In the genomic region with DNA sequence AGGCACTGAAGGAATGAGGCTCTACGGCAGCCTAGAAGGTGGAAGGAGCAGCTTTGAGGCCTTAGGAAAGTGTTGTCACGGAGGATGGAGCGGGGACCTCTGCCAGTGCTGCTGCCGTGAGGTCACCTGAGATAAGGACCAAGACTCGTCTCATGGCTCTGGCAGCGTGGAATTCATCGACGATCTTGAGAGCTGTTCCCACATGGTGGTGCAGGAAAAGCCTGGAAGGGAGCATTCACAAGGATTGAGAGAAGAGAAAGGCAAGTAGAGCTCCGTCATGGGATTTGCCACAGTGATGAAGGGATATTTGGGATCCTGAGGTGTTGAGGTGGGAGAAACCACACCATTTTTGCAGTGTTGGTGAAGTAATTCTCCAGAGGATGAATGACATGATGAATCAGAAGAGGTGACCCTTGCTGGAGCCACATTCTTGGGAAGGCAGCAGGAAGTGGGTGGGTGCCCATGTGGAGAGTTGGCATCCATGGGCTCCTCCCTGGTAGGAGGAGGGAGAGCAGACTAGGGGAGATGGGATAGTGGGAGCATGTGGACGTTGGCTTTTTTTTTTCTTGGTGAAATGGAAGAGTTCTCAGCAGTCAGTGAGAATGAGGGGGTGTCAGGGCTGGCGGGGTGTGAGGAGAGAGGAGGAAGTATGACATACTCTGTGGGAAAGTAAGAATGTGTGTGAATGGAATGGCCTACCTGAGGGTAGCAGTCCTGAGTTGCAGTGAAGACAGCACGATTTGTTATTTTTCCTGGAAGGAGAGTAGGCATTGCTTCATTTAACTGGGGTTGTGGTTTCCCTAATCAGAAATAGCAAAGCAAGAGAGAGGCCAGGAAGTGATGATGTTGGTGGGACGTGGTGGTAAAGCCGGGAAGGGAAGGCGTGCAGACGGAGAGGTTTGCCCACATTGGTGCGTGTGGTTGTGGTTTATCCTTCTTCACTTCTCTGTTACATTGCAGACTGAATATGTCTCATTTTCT, we compare ENCODE assay signal across 8 cellular contexts. TPM values are rescaled to one million over a fixed set of nuclear protein-coding genes. Genes with fewer than 3 reads are reported as not detected.
A peak's percentile ranks its signal among the peaks of the same experiment; 100 is the strongest.
DNase-seq lines count a peak whose midpoint lies in the region; FAIRE-seq and TF ChIP-seq lines count a peak whose summit lies in the region.

No MANE protein-coding gene starts in this region.

- H3K4me1 ChIP-seq in keratinocyte (ENCODE audit: control insufficient read depth, extremely low read depth, insufficient read depth, low read length), result peaks cover 16% of the 10 kb centered on the region

- TF ChIP-seq CTCF in keratinocyte (optimal IDR thresholded peaks at IDR 0.05 in 1 of 3, IDR thresholded peaks at IDR 0.05 in 1 of 3, conservative IDR thresholded peaks at IDR 0.05 in 1 of 3; ENCODE audit: extremely low read depth in 1 of 3, insufficient read depth in 2 of 3, low read length in 3 of 3), result no peak

- no peaks in the 10 kb centered on the region for H3K9me3 ChIP-seq in keratinocyte (ENCODE audit: control insufficient read depth, low read depth, low read length)
- no peaks in the 10 kb centered on the region for H3K9me3 ChIP-seq in MG63

- no peak for FAIRE-seq in keratinocyte (lab: Jason Lieb, UNC)

- peak; percentile 22 for DNase-seq in stimulated activated CD4-positive, alpha-beta T cell treated with anti-CD3 and anti-CD28 coated beads, Interleukin-12 subunit alpha, Interleukin-12 subunit beta, amount 100 ng/mL, for 4 hours
- no peak for DNase-seq in stimulated activated CD4-positive, alpha-beta T cell treated with anti-CD3 and anti-CD28 coated beads, Interleukin-4, amount 100 ng/mL, for 1 hour
- DNase-seq in activated CD8-positive, alpha-beta memory T cell treated with anti-CD3 and anti-CD28 coated beads for 48 hours (ENCODE audit: low read depth in 2 of 3, low spot score in 2 of 3), result peak in 2 of 3 experiments; percentile 34 to 42
- no peak for DNase-seq in keratinocyte (ENCODE audit: low read depth, low spot score)
- DNase-seq in NCI-H510A treated with DMSO at 0.1 percent for 48 hours (lab: John Stamatoyannopoulos, UW), result no peak
- DNase-seq in DMS79 (lab: John Stamatoyannopoulos, UW), result no peak
- DNase-seq in NCI-H2171 treated with DMSO at 0.1 percent for 48 hours (lab: John Stamatoyannopoulos, UW), result no peak
- DNase-seq in MG63, result no peak

- H4K20me1 ChIP-seq in keratinocyte (ENCODE audit: control insufficient read depth, extremely low read depth, insufficient read depth, low read length), result peaks cover 43% of the 10 kb centered on the region

- H3K9ac ChIP-seq in keratinocyte (ENCODE audit: control insufficient read depth, extremely low read depth, insufficient read depth, low read length), result no peak overlapping the region

- H3K4me3 ChIP-seq in keratinocyte (ENCODE audit: control insufficient read depth in 2 of 3, extremely low read depth in 1 of 3, insufficient read depth in 2 of 3, low read depth in 1 of 3, low read length in 3 of 3) (no peak overlapping the region), MG63 (no peak overlapping the region)

- H3K27me3 ChIP-seq in keratinocyte (ENCODE audit: control insufficient read depth, extremely low read depth, insufficient read depth, low read length) (no peaks in the 10 kb centered on the region), MG63 (no peaks in the 10 kb centered on the region)

- H3K79me2 ChIP-seq in keratinocyte (ENCODE audit: control insufficient read depth, insufficient read depth, low read length), result peaks cover 90% of the 10 kb centered on the region

- H3K36me3 ChIP-seq in keratinocyte (ENCODE audit: control insufficient read depth in 2 of 2, extremely low read depth in 1 of 2, insufficient read depth in 2 of 2, low read length in 2 of 2), result peaks cover 1 to 13% of the 10 kb centered on the region in 2 experiments
- peaks cover 36% of the 10 kb centered on the region for H3K36me3 ChIP-seq in MG63

- no peak overlapping the region for H2AFZ ChIP-seq in keratinocyte (ENCODE audit: control insufficient read depth, low read length)

- H3K4me2 ChIP-seq in keratinocyte (ENCODE audit: control insufficient read depth, extremely low read depth, insufficient read depth, low read depth, low read length), result peak overlapping the region; percentile 33

- dilution Hi-C loops in keratinocyte (cut with MboI; ENCODE audit: extremely low pct_ligation_motif_present, low sequenced_read_pairs), result no loop called here

- H3K9me1 ChIP-seq in keratinocyte (ENCODE audit: control insufficient read depth, extremely low read depth, insufficient read depth, low read length), result peaks cover 14% of the 10 kb centered on the region

- H3K27ac ChIP-seq in keratinocyte (ENCODE audit: control insufficient read depth, insufficient read depth, low read length), result no peak overlapping the region

RNA-seq across cellular contexts. Expression of a gene that starts 11.1 kb away (rescaled TPM):
- polyA plus RNA-seq in keratinocyte, result 38.1 to 50.2 TPM (median 39.9 TPM) in 3 replicates
- polyA plus RNA-seq in keratinocyte (2011; ENCODE audit: low read depth), result 78.1 TPM
- polyA plus RNA-seq in keratinocyte (2011; cell fraction: cytosol; rRNA removed), result 19.1 and 37.0 TPM in 2 replicates
- polyA plus RNA-seq in keratinocyte (2011; cell fraction: nucleus; rRNA removed), result 53.3 and 59.3 TPM in 2 replicates
- polyA plus RNA-seq in keratinocyte (2012; ENCODE audit: low replicate concordance), result 30.3 and 43.0 TPM in 2 replicates
- 72.0 to 93.1 TPM (median 76.5 TPM) in 3 replicates for polyA minus RNA-seq in keratinocyte
- 81.9 TPM for polyA minus RNA-seq in keratinocyte (2011; cell fraction: cytosol; rRNA and poly(A)+ RNA removed)
- 81.9 and 145 TPM in 2 replicates for polyA minus RNA-seq in keratinocyte (2011; cell fraction: nucleus; rRNA and poly(A)+ RNA removed)
- total RNA-seq in MG63 (2014; rRNA removed; shearing (Covaris generic); ENCODE audit: low replicate concordance), result 68.5 and 143 TPM in 2 replicates

Comparison
In these comparisons a context has a peak if more than half of its experiments do, and no peak if none do; other contexts are left out.
1. DNase-seq: peak in stimulated activated CD4-positive, alpha-beta T cell treated with anti-CD3 and anti-CD28 coated beads, Interleukin-12 subunit alpha, Interleukin-12 subunit beta, amount 100 ng/mL, for 4 hours (single experiment) and activated CD8-positive, alpha-beta memory T cell treated with anti-CD3 and anti-CD28 coated beads for 48 hours (2 of 3); none in stimulated activated CD4-positive, alpha-beta T cell treated with anti-CD3 and anti-CD28 coated beads, Interleukin-4, amount 100 ng/mL, for 1 hour (single experiment), keratinocyte (single experiment), NCI-H510A treated with DMSO at 0.1 percent for 48 hours (single experiment), DMS79 (single experiment), NCI-H2171 treated with DMSO at 0.1 percent for 48 hours (single experiment) and MG63 (single experiment).